ENCODE assay signal across 21 cellular contexts in genomic region chr12:104557488-104558195, GRCh38.
"Had no signal": no experiment of that assay in that cellular context is flagged by ENCODE, and none has a peak within 500 bp of the region (broad histone marks: within the 10 kb centered on the region; RNA-seq: fewer than 3 reads in every experiment).

No MANE protein-coding gene starts in this region.

- H3K4me3 Mint-ChIP-seq: activated B cell treated with CpG ODN at 0.5 μM for 24 hours; activated CD4-positive, alpha-beta T cell treated with anti-CD3 and anti-CD28 coated beads, Interleukin-2, amount 10 ng/mL, durations not matched to agents 24 days and 14 days; activated CD8-positive, alpha-beta T cell treated with anti-CD3 and anti-CD28 coated beads, Interleukin-2, amount 10 ng/mL, durations not matched to agents 7 days and 5 days; activated naive CD4-positive, alpha-beta T cell treated with anti-CD3 and anti-CD28 coated beads for 36 hours; activated naive CD8-positive, alpha-beta T cell treated with anti-CD3 and anti-CD28 coated beads, Interleukin-2, amount 50 U/mL, for 24 hours; activated T-cell treated with anti-CD3 and anti-CD28 coated beads, Interleukin-2, amount 50 U/mL, for 24 hours; immature natural killer cell; naive thymus-derived CD4-positive, alpha-beta T cell; type B pancreatic cell had no signal

- H3K27me3 ChIP-seq: right atrium auricular region, stomach had no signal

- H3K36me3 ChIP-seq: left ventricle myocardium inferior, prostate gland, right atrium auricular region, stomach had no signal

- DNase-seq: activated B cell treated with CpG ODN at 0.5 μM for 24 hours; activated CD4-positive, alpha-beta T cell treated with anti-CD3 and anti-CD28 coated beads, Interleukin-2, amount 10 ng/mL, durations not matched to agents 24 days and 14 days; activated CD8-positive, alpha-beta T cell treated with anti-CD3 and anti-CD28 coated beads, Interleukin-2, amount 10 ng/mL, durations not matched to agents 7 days and 5 days; activated naive CD4-positive, alpha-beta T cell treated with anti-CD3 and anti-CD28 coated beads for 36 hours; activated naive CD8-positive, alpha-beta T cell treated with anti-CD3 and anti-CD28 coated beads, Interleukin-2, amount 50 U/mL, for 24 hours; activated T-cell treated with anti-CD3 and anti-CD28 coated beads, Interleukin-2, amount 50 U/mL, for 24 hours; aorta; immature natural killer cell; kidney glomerular epithelial cell; left ventricle myocardium inferior; mammary epithelial cell; naive thymus-derived CD4-positive, alpha-beta T cell; stimulated activated CD4-positive, alpha-beta T cell treated with anti-CD3 and anti-CD28 coated beads, Interleukin-12 subunit alpha, Interleukin-12 subunit beta, amount 100 ng/mL, for 4 hours; stimulated activated CD4-positive, alpha-beta T cell treated with anti-CD3 and anti-CD28 coated beads, Interleukin-2, amount 100 ng/mL, for 24 hours; stomach had no signal

- H3K27ac ChIP-seq: coronary artery, left ventricle myocardium inferior, prostate gland, right atrium auricular region, SK-N-MC, stomach had no signal

- H3K4me1 ChIP-seq: left ventricle myocardium inferior, right atrium auricular region had no signal

- H3K27ac Mint-ChIP-seq: activated B cell treated with CpG ODN at 0.5 μM for 24 hours; activated CD4-positive, alpha-beta T cell treated with anti-CD3 and anti-CD28 coated beads, Interleukin-2, amount 10 ng/mL, durations not matched to agents 24 days and 14 days; activated naive CD4-positive, alpha-beta T cell treated with anti-CD3 and anti-CD28 coated beads for 36 hours; activated naive CD8-positive, alpha-beta T cell treated with anti-CD3 and anti-CD28 coated beads, Interleukin-2, amount 50 U/mL, for 24 hours; activated T-helper 2 cell treated with anti-CD3 and anti-CD28 coated beads, Interferon-gamma antibody, Interleukin-2, Interleukin-4, amounts not matched to agents 10 μg/mL and 5 μg/mL and 100 μg/mL, durations not matched to agents 14 hours and 24 hours and 36 hours; type B pancreatic cell had no signal

- H3K4me3 ChIP-seq: coronary artery, left ventricle myocardium inferior, prostate gland, right atrium auricular region, SK-N-MC, stomach had no signal

- H3K9me3 Mint-ChIP-seq: activated T-cell treated with anti-CD3 and anti-CD28 coated beads, Interleukin-2, amount 50 U/mL, for 24 hours; type B pancreatic cell had no signal

- H3K9me3 ChIP-seq: prostate gland had no signal

- ATAC-seq: activated CD8-positive, alpha-beta T cell treated with anti-CD3 and anti-CD28 coated beads, Interleukin-2, amount 10 ng/mL, durations not matched to agents 7 days and 5 days; activated naive CD8-positive, alpha-beta T cell treated with anti-CD3 and anti-CD28 coated beads, Interleukin-2, amount 50 U/mL, for 24 hours; naive thymus-derived CD4-positive, alpha-beta T cell had no signal

- H3K27me3 Mint-ChIP-seq: activated B cell treated with CpG ODN at 0.5 μM for 24 hours; activated CD4-positive, alpha-beta T cell treated with anti-CD3 and anti-CD28 coated beads, Interleukin-2, amount 10 ng/mL, durations not matched to agents 24 days and 14 days; activated naive CD8-positive, alpha-beta T cell treated with anti-CD3 and anti-CD28 coated beads, Interleukin-2, amount 50 U/mL, for 24 hours; activated T-cell treated with anti-CD3 and anti-CD28 coated beads, Interleukin-2, amount 50 U/mL, for 24 hours; naive thymus-derived CD4-positive, alpha-beta T cell; type B pancreatic cell had no signal
